8 cellular contexts compared by ENCODE assay signal in the genomic region with DNA sequence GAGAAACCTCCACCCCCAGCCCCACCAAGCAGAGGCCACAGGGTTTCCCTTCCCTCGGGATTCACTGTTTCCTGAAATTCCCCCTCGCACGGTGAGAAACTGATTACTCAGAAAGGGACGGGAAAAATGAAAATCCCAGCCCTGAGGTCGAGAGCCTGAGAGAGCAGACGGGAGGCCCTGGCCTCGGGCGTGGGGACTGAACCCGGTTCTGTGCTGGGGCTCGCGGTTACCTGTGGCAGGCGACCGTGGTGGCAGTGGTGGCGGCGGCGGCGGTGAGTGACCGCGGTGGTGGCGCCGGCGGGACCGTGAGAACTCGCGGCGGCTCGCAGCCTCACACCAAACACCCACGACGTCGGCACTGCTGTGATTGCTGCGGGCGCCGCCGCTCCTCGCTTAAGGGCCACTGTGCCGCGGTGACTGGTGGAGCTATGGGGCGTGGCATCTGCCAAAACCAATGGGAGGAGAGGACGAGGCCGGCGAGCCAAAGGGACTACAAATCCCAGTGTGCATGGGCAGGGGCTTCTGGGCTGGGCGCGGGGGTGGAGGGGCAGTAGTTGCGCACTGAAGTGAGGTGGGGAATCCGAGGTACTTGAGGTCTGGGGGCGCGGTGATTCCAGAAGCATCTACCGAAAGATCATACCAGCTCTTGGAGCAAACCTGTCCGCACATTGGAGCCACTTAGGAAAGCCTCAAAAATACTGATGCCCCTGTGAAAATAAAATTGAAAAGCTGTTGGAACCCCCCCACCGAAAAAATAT. TPM values are rescaled to one million over a fixed set of nuclear protein-coding genes. Genes with fewer than 3 reads are reported as not detected.
DNase-seq lines count a peak whose midpoint lies in the region; ATAC-seq, FAIRE-seq and TF ChIP-seq lines count a peak whose summit lies in the region.

TSS of gene LGMN (minus strand) at position 369 of the 758 bp plus-strand sequence. CDS start 15,841 bp downstream, outside the sequence.

- TF ChIP-seq RAD21 in HepG2 (CRISPR knock-in tag; IDR thresholded peaks at IDR 0.05), result peak; percentile 23; the same call in 1 of the 2 replicates

- peaks cover 60% of the 10 kb centered on the region for H3K27me3 Mint-ChIP-seq in activated CD4-positive, alpha-beta memory T cell treated with anti-CD3 and anti-CD28 coated beads, Interleukin-2, amount 10 ng/mL, durations not matched to agents 7 days and 5 days

- H3K9me3 Mint-ChIP-seq in activated CD4-positive, alpha-beta memory T cell treated with anti-CD3 and anti-CD28 coated beads, Interleukin-2, amount 10 ng/mL, durations not matched to agents 7 days and 5 days, result peaks cover 3% of the 10 kb centered on the region

- peak within 1 kb of the TSS; percentile 71 for H2AFZ ChIP-seq in HepG2 (ENCODE audit: low read length)

- TF ChIP-seq POLR2A in GM18526 (IDR thresholded peaks at IDR 0.05; ENCODE audit: extremely low read depth, insufficient read length) (peak; percentile 80), HepG2 (IDR thresholded peaks at IDR 0.05; ENCODE audit: insufficient read depth in 1 of 2, low read depth in 2 of 2, low read length in 2 of 2) (peak; percentile 91 to 99)

- H3K4me3 Mint-ChIP-seq in activated CD4-positive, alpha-beta memory T cell treated with anti-CD3 and anti-CD28 coated beads, Interleukin-2, amount 10 ng/mL, durations not matched to agents 7 days and 5 days, result peak within 1 kb of the TSS; percentile 68

- no TSS peak for BruUV-seq in HepG2 (replicated peaks; lab: Mats Ljungman, UMichigan)

- peak in 34 of 56 donors; percentile 8 to 55 (median 32) for TF ChIP-seq CTCF in dorsolateral prefrontal cortex (IDR thresholded peaks at IDR 0.05 in 54 of 56, conservative IDR thresholded peaks at IDR 0.05 in 2 of 56; ENCODE audit: low read depth in 1 of 56, partially characterized antibody in 56 of 56)
- peak; percentile 19; the same call in 1 of the 2 replicates for TF ChIP-seq CTCF in HepG2 (CRISPR knock-in tag; IDR thresholded peaks at IDR 0.05)

- H3K27me3 ChIP-seq in dorsolateral prefrontal cortex, result no peaks in the 10 kb centered on the region
- H3K27me3 ChIP-seq in HepG2 (ENCODE audit: control insufficient read depth in 1 of 2, insufficient read depth in 2 of 2, low read length in 2 of 2), result no peaks in the 10 kb centered on the region; a peak in 1 of 5 replicates

- no peaks in the 10 kb centered on the region for H3K36me3 ChIP-seq in HepG2 (replicated peaks in 1 of 2; ENCODE audit: control insufficient read depth in 1 of 2, insufficient read depth in 2 of 2, low read length in 2 of 2)

- H3K4me1 ChIP-seq in HepG2 (ENCODE audit: insufficient read depth, low read length), result peaks cover 45% of the 10 kb centered on the region

- peaks cover 35% of the 10 kb centered on the region for H3K4me1 Mint-ChIP-seq in activated CD4-positive, alpha-beta memory T cell treated with anti-CD3 and anti-CD28 coated beads, Interleukin-2, amount 10 ng/mL, durations not matched to agents 7 days and 5 days

- in situ Hi-C loops in HepG2 (cut with HindIII; ENCODE audit: extremely low pct_ligation_motif_present, low pct_unique_long_range_greater_than_20kb), result no loop called here

- DNase-seq in 8988T, result peak; percentile 86
- DNase-seq in NCI-H345 treated with DMSO at 0.1 percent for 48 hours (lab: John Stamatoyannopoulos, UW; ENCODE audit: unreplicated experiment), result peak; percentile 94
- DNase-seq in activated CD4-positive, alpha-beta memory T cell treated with anti-CD3 and anti-CD28 coated beads, Interleukin-2, amount 10 ng/mL, durations not matched to agents 7 days and 5 days, result peak; percentile 75
- DNase-seq in dorsolateral prefrontal cortex, result peak; percentile 94 to 99 (median 99)
- DNase-seq in HepG2 (ENCODE audit: low spot score), result peak; percentile 92
- DNase-seq in stimulated activated CD4-positive, alpha-beta T cell treated with anti-CD3 and anti-CD28 coated beads, Interleukin-2, amount 100 ng/mL, for 4 hours (ENCODE audit: low read depth), result peak; percentile 82

- no peak for TF ChIP-seq EP300 in HepG2 (IDR thresholded peaks at IDR 0.05; ENCODE audit: low read depth in 2 of 2, low read length in 2 of 2)
- TF ChIP-seq EP300 in HepG2 (CRISPR knock-in tag; IDR thresholded peaks at IDR 0.05; ENCODE audit: borderline replicate concordance), result no peak

- 1% methylated on average over 17 of the region's 50 CpGs for WGBS in HepG2 (ENCODE audit: low lambda C conversion rate)

- intact Hi-C loops in dorsolateral prefrontal cortex (cut with DNase I), result loop anchor here in 1 of 2 donors (1.0 to 10.0 kb wide), 2 partner anchors 45 to 64 kb away; no protein-coding TSS in a partner anchor
- intact Hi-C loops in HepG2 (cut with micrococcal nuclease; ENCODE audit: unreplicated experiment), result loop anchor here (5.0 kb wide), 1 partner anchor 36 kb away; no protein-coding TSS in a partner anchor

- peaks cover 9% of the 10 kb centered on the region for H3K79me2 ChIP-seq in HepG2 (ENCODE audit: insufficient read depth, low read length)

- peak within 1 kb of the TSS; percentile 14 to 94 (median 81) for H3K27ac ChIP-seq in dorsolateral prefrontal cortex
- peak within 1 kb of the TSS; percentile 50 for H3K27ac ChIP-seq in HepG2 (ENCODE audit: extremely low read length, insufficient read depth, low read length)

- peak within 1 kb of the TSS; percentile 81 for H3K9ac ChIP-seq in HepG2 (ENCODE audit: insufficient read depth, low read depth, low read length)

- CTCF ChIA-PET in activated CD4-positive, alpha-beta memory T cell treated with anti-CD3 and anti-CD28 coated beads, Interleukin-2, amount 10 ng/mL, durations not matched to agents 7 days and 5 days (lab: Charles Lee), result interaction anchor here (1.2 kb wide), 1 partner anchor 20 kb away, joined by 3 read pairs; no protein-coding TSS in a partner anchor
- CTCF ChIA-PET in HepG2 (lab: Yijun Ruan, JAX; ENCODE audit: low intra/inter-chr PET ratio, low total read pairs), result no interaction called here

- peaks cover 2% of the 10 kb centered on the region for H3K36me3 Mint-ChIP-seq in activated CD4-positive, alpha-beta memory T cell treated with anti-CD3 and anti-CD28 coated beads, Interleukin-2, amount 10 ng/mL, durations not matched to agents 7 days and 5 days (ENCODE audit: low read depth)

- H4K20me1 ChIP-seq in HepG2 (ENCODE audit: insufficient read depth, low read length), result no peaks in the 10 kb centered on the region; the same call in 1 of the 2 replicates

- H3K4me3 ChIP-seq in dorsolateral prefrontal cortex, result peak within 1 kb of the TSS; percentile 63 to 99 (median 88)
- H3K4me3 ChIP-seq in HepG2 (replicated peaks in 1 of 3; ENCODE audit: insufficient read depth in 1 of 3, low read depth in 2 of 3, low read length in 3 of 3), result peak within 1 kb of the TSS; percentile 80 to 89 (median 87)

- no peaks in the 10 kb centered on the region for H3K9me3 ChIP-seq in HepG2 (ENCODE audit: low read length)

- peak within 1 kb of the TSS; percentile 84 for H3K4me2 ChIP-seq in HepG2 (ENCODE audit: low read depth, low read length)

- H3K27ac Mint-ChIP-seq in activated CD4-positive, alpha-beta memory T cell treated with anti-CD3 and anti-CD28 coated beads, Interleukin-2, amount 10 ng/mL, durations not matched to agents 7 days and 5 days, result no peak within 1 kb of the TSS

- POLR2A ChIA-PET in activated CD4-positive, alpha-beta memory T cell treated with anti-CD3 and anti-CD28 coated beads, Interleukin-2, amount 10 ng/mL, durations not matched to agents 7 days and 5 days (lab: Charles Lee), result interaction anchor here (1.0 to 2.3 kb wide), 2 partner anchors 14 to 19 kb away, joined by 4 to 7 read pairs; no protein-coding TSS in a partner anchor
- POLR2A ChIA-PET in HepG2 (lab: Yijun Ruan, JAX), result interaction anchor here (0.8 to 2.0 kb wide), 16 partner anchors 9 to 55 kb away, joined by 3 to 29 read pairs (median 4); partner anchors contain the start of gene GOLGA5

- FAIRE-seq in HepG2 (lab: Jason Lieb, UNC), result peak; percentile 78

- ATAC-seq in HG03066 (IDR thresholded peaks at IDR 0.05; ENCODE audit: low read depth, unreplicated experiment), result peak; percentile 61
- ATAC-seq in HepG2, result peak; percentile 99

TF ChIP-seq in HepG2, 621 proteins besides CTCF, POLR2A, EP300 and RAD21 (continues in another document):
- no peak for TF ChIP-seq ZNF841 (CRISPR knock-in tag; IDR thresholded peaks at IDR 0.05; ENCODE audit: borderline replicate concordance)
- 0 out of 2 replicates have a peak, but pooled peaks have one; percentile 42 for TF ChIP-seq ESRRA (CRISPR knock-in tag; IDR thresholded peaks at IDR 0.05; ENCODE audit: low read depth)
- TF ChIP-seq ZNF768 (CRISPR knock-in tag; IDR thresholded peaks at IDR 0.05), result peak; percentile 61; the same call in 1 of the 2 replicates

RNA-seq across cellular contexts. Expression of gene LGMN, which starts in this region (rescaled TPM):
- 1 to 10 TPM; 5.3 to 5.9 TPM for total RNA-seq in activated CD4-positive, alpha-beta memory T cell treated with anti-CD3 and anti-CD28 coated beads, Interleukin-2, amount 10 ng/mL, durations not matched to agents 7 days and 5 days
- total RNA-seq in dorsolateral prefrontal cortex, result 10 to 100 TPM; 34.8 to 93.8 (median 64.1) TPM
- total RNA-seq in HepG2 (2016; rRNA removed; fragmentation: Illumina TruSeq; extraction: Trizol), result 10.4 and 28.9 TPM in 2 replicates
- 3.0 and 5.2 TPM in 2 replicates for total RNA-seq in HepG2 (2016; cell fraction: cytosol; rRNA removed; fragmentation: Illumina TruSeq; extraction: Trizol; ENCODE audit: low read depth)
- total RNA-seq in HepG2 (2016; cell fraction: insoluble cytoplasmic fraction; rRNA removed; fragmentation: Illumina TruSeq; extraction: Trizol), result 10.1 and 29.2 TPM in 2 replicates
- total RNA-seq in HepG2 (2016; cell fraction: membrane; rRNA removed; fragmentation: Illumina TruSeq; extraction: Trizol), result 6.4 and 6.6 TPM in 2 replicates
- total RNA-seq in HepG2 (2016; cell fraction: nucleus; rRNA removed; fragmentation: Illumina TruSeq; extraction: Trizol), result 26.8 and 34.0 TPM in 2 replicates
- 76.4 and 83.6 TPM in 2 replicates for polyA plus RNA-seq in HepG2 (2011; rRNA removed)
- polyA plus RNA-seq in HepG2 (2011; cell fraction: cytosol; rRNA removed), result 76.0 and 85.2 TPM in 2 replicates
- polyA plus RNA-seq in HepG2 (2011; cell fraction: nucleus; rRNA removed), result 50.5 and 61.9 TPM in 2 replicates
- 45.0 and 57.9 TPM in 2 replicates for polyA plus RNA-seq in HepG2 (2012)
- 3.5 and 4.0 TPM in 2 replicates for polyA plus RNA-seq in HepG2 (2016; cell fraction: cytosol; fragmentation: Illumina TruSeq; extraction: Trizol; ENCODE audit: low read depth)
- 12.3 and 12.9 TPM in 2 replicates for polyA plus RNA-seq in HepG2 (2016; cell fraction: insoluble cytoplasmic fraction; fragmentation: Illumina TruSeq; extraction: Trizol; ENCODE audit: low read depth)
- 4.3 and 4.4 TPM in 2 replicates for polyA plus RNA-seq in HepG2 (2016; cell fraction: membrane; fragmentation: Illumina TruSeq; extraction: Trizol; ENCODE audit: low read depth)
- 46.4 and 49.9 TPM in 2 replicates for polyA plus RNA-seq in HepG2 (2016; cell fraction: nucleus; fragmentation: Illumina TruSeq; extraction: Trizol; ENCODE audit: insufficient read depth, low read depth)
- 30.5 and 33.0 TPM in 2 replicates for polyA minus RNA-seq in HepG2 (2011; rRNA and poly(A)+ RNA removed; ENCODE audit: low replicate concordance)
- polyA minus RNA-seq in HepG2 (2011; cell fraction: cytosol; rRNA and poly(A)+ RNA removed), result 17.5 and 19.4 TPM in 2 replicates
- polyA minus RNA-seq in HepG2 (2011; cell fraction: nucleus; rRNA and poly(A)+ RNA removed), result 14.9 and 23.0 TPM in 2 replicates

Comparison
In these comparisons a context has a peak if more than half of its experiments do, and no peak if none do; other contexts are left out.
1. Peak in every context shown above with its lines: DNase-seq, ATAC-seq, H3K4me3 ChIP-seq and H3K27ac ChIP-seq.